1 cellular context compared by ENCODE assay signal in genomic region chrX:123732679-123733363, GRCh38.
A peak's percentile ranks its signal among the peaks of the same experiment; 100 is the strongest.
TF ChIP-seq lines count a peak whose summit lies in the region.

A gene with protein sequence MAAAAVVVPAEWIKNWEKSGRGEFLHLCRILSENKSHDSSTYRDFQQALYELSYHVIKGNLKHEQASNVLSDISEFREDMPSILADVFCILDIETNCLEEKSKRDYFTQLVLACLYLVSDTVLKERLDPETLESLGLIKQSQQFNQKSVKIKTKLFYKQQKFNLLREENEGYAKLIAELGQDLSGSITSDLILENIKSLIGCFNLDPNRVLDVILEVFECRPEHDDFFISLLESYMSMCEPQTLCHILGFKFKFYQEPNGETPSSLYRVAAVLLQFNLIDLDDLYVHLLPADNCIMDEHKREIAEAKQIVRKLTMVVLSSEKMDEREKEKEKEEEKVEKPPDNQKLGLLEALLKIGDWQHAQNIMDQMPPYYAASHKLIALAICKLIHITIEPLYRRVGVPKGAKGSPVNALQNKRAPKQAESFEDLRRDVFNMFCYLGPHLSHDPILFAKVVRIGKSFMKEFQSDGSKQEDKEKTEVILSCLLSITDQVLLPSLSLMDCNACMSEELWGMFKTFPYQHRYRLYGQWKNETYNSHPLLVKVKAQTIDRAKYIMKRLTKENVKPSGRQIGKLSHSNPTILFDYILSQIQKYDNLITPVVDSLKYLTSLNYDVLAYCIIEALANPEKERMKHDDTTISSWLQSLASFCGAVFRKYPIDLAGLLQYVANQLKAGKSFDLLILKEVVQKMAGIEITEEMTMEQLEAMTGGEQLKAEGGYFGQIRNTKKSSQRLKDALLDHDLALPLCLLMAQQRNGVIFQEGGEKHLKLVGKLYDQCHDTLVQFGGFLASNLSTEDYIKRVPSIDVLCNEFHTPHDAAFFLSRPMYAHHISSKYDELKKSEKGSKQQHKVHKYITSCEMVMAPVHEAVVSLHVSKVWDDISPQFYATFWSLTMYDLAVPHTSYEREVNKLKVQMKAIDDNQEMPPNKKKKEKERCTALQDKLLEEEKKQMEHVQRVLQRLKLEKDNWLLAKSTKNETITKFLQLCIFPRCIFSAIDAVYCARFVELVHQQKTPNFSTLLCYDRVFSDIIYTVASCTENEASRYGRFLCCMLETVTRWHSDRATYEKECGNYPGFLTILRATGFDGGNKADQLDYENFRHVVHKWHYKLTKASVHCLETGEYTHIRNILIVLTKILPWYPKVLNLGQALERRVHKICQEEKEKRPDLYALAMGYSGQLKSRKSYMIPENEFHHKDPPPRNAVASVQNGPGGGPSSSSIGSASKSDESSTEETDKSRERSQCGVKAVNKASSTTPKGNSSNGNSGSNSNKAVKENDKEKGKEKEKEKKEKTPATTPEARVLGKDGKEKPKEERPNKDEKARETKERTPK (N-terminal part only) (minus strand): TSS chrX:123733052. CDS start chrX:123733022, 30 bp downstream.

TF ChIP-seq in K562, 482 proteins besides CTCF, POLR2A, EP300 and RAD21 (continued from another document and continues in another):
- TF ChIP-seq, protein P1, sequence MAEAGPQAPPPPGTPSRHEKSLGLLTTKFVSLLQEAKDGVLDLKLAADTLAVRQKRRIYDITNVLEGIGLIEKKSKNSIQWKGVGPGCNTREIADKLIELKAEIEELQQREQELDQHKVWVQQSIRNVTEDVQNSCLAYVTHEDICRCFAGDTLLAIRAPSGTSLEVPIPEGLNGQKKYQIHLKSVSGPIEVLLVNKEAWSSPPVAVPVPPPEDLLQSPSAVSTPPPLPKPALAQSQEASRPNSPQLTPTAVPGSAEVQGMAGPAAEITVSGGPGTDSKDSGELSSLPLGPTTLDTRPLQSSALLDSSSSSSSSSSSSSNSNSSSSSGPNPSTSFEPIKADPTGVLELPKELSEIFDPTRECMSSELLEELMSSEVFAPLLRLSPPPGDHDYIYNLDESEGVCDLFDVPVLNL (CRISPR knock-in tag; IDR thresholded peaks at IDR 0.05; ENCODE audit: low read depth), result peak; percentile 91; the same call in 1 of the 2 replicates
- peak; percentile 80 for TF ChIP-seq CXXC5 (CRISPR knock-in tag; IDR thresholded peaks at IDR 0.05)
- peak; percentile 91 for TF ChIP-seq EP400 (IDR thresholded peaks at IDR 0.05)
- peak; percentile 79 for TF ChIP-seq C11orf30 (IDR thresholded peaks at IDR 0.05; ENCODE audit: low read depth)
- TF ChIP-seq, protein P2, sequence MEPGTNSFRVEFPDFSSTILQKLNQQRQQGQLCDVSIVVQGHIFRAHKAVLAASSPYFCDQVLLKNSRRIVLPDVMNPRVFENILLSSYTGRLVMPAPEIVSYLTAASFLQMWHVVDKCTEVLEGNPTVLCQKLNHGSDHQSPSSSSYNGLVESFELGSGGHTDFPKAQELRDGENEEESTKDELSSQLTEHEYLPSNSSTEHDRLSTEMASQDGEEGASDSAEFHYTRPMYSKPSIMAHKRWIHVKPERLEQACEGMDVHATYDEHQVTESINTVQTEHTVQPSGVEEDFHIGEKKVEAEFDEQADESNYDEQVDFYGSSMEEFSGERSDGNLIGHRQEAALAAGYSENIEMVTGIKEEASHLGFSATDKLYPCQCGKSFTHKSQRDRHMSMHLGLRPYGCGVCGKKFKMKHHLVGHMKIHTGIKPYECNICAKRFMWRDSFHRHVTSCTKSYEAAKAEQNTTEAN (CRISPR knock-in tag; IDR thresholded peaks at IDR 0.05), result no peak
- TF ChIP-seq, protein P3, sequence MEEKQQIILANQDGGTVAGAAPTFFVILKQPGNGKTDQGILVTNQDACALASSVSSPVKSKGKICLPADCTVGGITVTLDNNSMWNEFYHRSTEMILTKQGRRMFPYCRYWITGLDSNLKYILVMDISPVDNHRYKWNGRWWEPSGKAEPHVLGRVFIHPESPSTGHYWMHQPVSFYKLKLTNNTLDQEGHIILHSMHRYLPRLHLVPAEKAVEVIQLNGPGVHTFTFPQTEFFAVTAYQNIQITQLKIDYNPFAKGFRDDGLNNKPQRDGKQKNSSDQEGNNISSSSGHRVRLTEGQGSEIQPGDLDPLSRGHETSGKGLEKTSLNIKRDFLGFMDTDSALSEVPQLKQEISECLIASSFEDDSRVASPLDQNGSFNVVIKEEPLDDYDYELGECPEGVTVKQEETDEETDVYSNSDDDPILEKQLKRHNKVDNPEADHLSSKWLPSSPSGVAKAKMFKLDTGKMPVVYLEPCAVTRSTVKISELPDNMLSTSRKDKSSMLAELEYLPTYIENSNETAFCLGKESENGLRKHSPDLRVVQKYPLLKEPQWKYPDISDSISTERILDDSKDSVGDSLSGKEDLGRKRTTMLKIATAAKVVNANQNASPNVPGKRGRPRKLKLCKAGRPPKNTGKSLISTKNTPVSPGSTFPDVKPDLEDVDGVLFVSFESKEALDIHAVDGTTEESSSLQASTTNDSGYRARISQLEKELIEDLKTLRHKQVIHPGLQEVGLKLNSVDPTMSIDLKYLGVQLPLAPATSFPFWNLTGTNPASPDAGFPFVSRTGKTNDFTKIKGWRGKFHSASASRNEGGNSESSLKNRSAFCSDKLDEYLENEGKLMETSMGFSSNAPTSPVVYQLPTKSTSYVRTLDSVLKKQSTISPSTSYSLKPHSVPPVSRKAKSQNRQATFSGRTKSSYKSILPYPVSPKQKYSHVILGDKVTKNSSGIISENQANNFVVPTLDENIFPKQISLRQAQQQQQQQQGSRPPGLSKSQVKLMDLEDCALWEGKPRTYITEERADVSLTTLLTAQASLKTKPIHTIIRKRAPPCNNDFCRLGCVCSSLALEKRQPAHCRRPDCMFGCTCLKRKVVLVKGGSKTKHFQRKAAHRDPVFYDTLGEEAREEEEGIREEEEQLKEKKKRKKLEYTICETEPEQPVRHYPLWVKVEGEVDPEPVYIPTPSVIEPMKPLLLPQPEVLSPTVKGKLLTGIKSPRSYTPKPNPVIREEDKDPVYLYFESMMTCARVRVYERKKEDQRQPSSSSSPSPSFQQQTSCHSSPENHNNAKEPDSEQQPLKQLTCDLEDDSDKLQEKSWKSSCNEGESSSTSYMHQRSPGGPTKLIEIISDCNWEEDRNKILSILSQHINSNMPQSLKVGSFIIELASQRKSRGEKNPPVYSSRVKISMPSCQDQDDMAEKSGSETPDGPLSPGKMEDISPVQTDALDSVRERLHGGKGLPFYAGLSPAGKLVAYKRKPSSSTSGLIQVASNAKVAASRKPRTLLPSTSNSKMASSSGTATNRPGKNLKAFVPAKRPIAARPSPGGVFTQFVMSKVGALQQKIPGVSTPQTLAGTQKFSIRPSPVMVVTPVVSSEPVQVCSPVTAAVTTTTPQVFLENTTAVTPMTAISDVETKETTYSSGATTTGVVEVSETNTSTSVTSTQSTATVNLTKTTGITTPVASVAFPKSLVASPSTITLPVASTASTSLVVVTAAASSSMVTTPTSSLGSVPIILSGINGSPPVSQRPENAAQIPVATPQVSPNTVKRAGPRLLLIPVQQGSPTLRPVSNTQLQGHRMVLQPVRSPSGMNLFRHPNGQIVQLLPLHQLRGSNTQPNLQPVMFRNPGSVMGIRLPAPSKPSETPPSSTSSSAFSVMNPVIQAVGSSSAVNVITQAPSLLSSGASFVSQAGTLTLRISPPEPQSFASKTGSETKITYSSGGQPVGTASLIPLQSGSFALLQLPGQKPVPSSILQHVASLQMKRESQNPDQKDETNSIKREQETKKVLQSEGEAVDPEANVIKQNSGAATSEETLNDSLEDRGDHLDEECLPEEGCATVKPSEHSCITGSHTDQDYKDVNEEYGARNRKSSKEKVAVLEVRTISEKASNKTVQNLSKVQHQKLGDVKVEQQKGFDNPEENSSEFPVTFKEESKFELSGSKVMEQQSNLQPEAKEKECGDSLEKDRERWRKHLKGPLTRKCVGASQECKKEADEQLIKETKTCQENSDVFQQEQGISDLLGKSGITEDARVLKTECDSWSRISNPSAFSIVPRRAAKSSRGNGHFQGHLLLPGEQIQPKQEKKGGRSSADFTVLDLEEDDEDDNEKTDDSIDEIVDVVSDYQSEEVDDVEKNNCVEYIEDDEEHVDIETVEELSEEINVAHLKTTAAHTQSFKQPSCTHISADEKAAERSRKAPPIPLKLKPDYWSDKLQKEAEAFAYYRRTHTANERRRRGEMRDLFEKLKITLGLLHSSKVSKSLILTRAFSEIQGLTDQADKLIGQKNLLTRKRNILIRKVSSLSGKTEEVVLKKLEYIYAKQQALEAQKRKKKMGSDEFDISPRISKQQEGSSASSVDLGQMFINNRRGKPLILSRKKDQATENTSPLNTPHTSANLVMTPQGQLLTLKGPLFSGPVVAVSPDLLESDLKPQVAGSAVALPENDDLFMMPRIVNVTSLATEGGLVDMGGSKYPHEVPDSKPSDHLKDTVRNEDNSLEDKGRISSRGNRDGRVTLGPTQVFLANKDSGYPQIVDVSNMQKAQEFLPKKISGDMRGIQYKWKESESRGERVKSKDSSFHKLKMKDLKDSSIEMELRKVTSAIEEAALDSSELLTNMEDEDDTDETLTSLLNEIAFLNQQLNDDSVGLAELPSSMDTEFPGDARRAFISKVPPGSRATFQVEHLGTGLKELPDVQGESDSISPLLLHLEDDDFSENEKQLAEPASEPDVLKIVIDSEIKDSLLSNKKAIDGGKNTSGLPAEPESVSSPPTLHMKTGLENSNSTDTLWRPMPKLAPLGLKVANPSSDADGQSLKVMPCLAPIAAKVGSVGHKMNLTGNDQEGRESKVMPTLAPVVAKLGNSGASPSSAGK (IDR thresholded peaks at IDR 0.05), result peak; percentile 86
- peak; percentile 40; the same call in 1 of the 2 replicates for TF ChIP-seq FOXP1 (CRISPR knock-in tag; IDR thresholded peaks at IDR 0.05)
- TF ChIP-seq, protein P4, sequence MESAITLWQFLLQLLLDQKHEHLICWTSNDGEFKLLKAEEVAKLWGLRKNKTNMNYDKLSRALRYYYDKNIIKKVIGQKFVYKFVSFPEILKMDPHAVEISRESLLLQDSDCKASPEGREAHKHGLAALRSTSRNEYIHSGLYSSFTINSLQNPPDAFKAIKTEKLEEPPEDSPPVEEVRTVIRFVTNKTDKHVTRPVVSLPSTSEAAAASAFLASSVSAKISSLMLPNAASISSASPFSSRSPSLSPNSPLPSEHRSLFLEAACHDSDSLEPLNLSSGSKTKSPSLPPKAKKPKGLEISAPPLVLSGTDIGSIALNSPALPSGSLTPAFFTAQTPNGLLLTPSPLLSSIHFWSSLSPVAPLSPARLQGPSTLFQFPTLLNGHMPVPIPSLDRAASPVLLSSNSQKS (CRISPR knock-in tag; IDR thresholded peaks at IDR 0.05), result no peak
- no peak for TF ChIP-seq TBL1XR1 (IDR thresholded peaks at IDR 0.05; ENCODE audit: low read length in 2 of 2)
- TF ChIP-seq HDAC3 (IDR thresholded peaks at IDR 0.05; ENCODE audit: borderline replicate concordance, partially characterized antibody), result peak; percentile 32
- no peak for TF ChIP-seq ZNF197 (CRISPR knock-in tag; IDR thresholded peaks at IDR 0.05; ENCODE audit: low read depth)
- TF ChIP-seq PHF20 (IDR thresholded peaks at IDR 0.05; ENCODE audit: partially characterized antibody), result peak; percentile 30
- peak; percentile 6; the same call in 1 of the 2 replicates for TF ChIP-seq CBFA2T3 (IDR thresholded peaks at IDR 0.05)
- TF ChIP-seq BCOR (IDR thresholded peaks at IDR 0.05), result 0 out of 2 replicates have a peak, but pooled peaks have one; percentile 39
- TF ChIP-seq MXI1 (IDR thresholded peaks at IDR 0.05; ENCODE audit: low read depth, low read length), result no peak
- TF ChIP-seq, protein P5, sequence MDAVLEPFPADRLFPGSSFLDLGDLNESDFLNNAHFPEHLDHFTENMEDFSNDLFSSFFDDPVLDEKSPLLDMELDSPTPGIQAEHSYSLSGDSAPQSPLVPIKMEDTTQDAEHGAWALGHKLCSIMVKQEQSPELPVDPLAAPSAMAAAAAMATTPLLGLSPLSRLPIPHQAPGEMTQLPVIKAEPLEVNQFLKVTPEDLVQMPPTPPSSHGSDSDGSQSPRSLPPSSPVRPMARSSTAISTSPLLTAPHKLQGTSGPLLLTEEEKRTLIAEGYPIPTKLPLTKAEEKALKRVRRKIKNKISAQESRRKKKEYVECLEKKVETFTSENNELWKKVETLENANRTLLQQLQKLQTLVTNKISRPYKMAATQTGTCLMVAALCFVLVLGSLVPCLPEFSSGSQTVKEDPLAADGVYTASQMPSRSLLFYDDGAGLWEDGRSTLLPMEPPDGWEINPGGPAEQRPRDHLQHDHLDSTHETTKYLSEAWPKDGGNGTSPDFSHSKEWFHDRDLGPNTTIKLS (IDR thresholded peaks at IDR 0.05; ENCODE audit: borderline replicate concordance, low read depth), result peak; percentile 62; the same call in 1 of the 2 replicates
- TF ChIP-seq TEAD1 (CRISPR knock-in tag; IDR thresholded peaks at IDR 0.05), result peak in 1 of 2 experiments; percentile 76; a peak in 1 of 4 replicates
- TF ChIP-seq MLX (CRISPR knock-in tag; conservative IDR thresholded peaks at IDR 0.05), result no peak
- TF ChIP-seq RBFOX2 (IDR thresholded peaks at IDR 0.05; ENCODE audit: low read depth, low read length), result peak; percentile 96
- TF ChIP-seq CREB1 (IDR thresholded peaks at IDR 0.05), result peak; percentile 50; the same call in 1 of the 2 replicates
- TF ChIP-seq CREB1 (CRISPR knock-in tag; IDR thresholded peaks at IDR 0.05), result no peak
- peak; percentile 73; the same call in 1 of the 2 replicates for TF ChIP-seq TFAP4 (CRISPR knock-in tag; IDR thresholded peaks at IDR 0.05; ENCODE audit: borderline replicate concordance)
- TF ChIP-seq MYBL2 (IDR thresholded peaks at IDR 0.05; ENCODE audit: low read depth), result peak; percentile 69; the same call in 1 of the 2 replicates
- no peak for TF ChIP-seq MYBL2 (CRISPR knock-in tag; IDR thresholded peaks at IDR 0.05; ENCODE audit: borderline replicate concordance)
- TF ChIP-seq SAFB (IDR thresholded peaks at IDR 0.05; ENCODE audit: borderline replicate concordance, low read depth, low read length), result 0 out of 2 replicates have a peak, but pooled peaks have one; percentile 16
